In genomic region chr12:11752403-11753150, GRCh38 we compare ENCODE assay signal across 11 cellular contexts.
DNase-seq lines count a peak whose midpoint lies in the region; ATAC-seq and TF ChIP-seq lines count a peak whose summit lies in the region.
"Had no signal": no experiment of that assay in that cellular context is flagged by ENCODE, and none has a peak within 500 bp of the region (broad histone marks: within the 10 kb centered on the region; RNA-seq: fewer than 3 reads in every experiment).

No MANE protein-coding gene starts in this region.

- intact Hi-C loops in heart left ventricle (cut with DNase I), result loop anchor here in 5 of 10 donors (10.0 kb wide), 3 partner anchors 48 to 112 kb away; no protein-coding TSS in a partner anchor
- intact Hi-C loops in left ventricle myocardium superior (cut with micrococcal nuclease), result no loop called here
- intact Hi-C loops in activated B cell treated with CpG ODN at 0.5 μM for 24 hours (cut with micrococcal nuclease), result no loop called here
- intact Hi-C loops in upper lobe of right lung (cut with DNase I), result no loop called here

- H3K9ac ChIP-seq in muscle layer of colon (ENCODE audit: low read length), result no peak overlapping the region

- peak overlapping the region; percentile 53 for H3K4me3 Mint-ChIP-seq in activated B cell treated with CpG ODN at 0.5 μM for 24 hours

- H3K4me3 ChIP-seq in heart left ventricle (no peak overlapping the region), muscle layer of colon (ENCODE audit: low read depth in 1 of 2, low read length in 2 of 2) (no peak overlapping the region), upper lobe of right lung (no peak overlapping the region)

- no peak for ATAC-seq in heart left ventricle
- no peak for ATAC-seq in left ventricle myocardium superior
- no peak for ATAC-seq in activated B cell treated with CpG ODN at 0.5 μM for 24 hours (ENCODE audit: low read depth)
- peak; percentile 48 for ATAC-seq in upper lobe of right lung

- H3K36me3 Mint-ChIP-seq in activated B cell treated with CpG ODN at 0.5 μM for 24 hours (ENCODE audit: low read depth), result peaks cover 49% of the 10 kb centered on the region

- peaks cover 73% of the 10 kb centered on the region for H3K4me1 Mint-ChIP-seq in activated B cell treated with CpG ODN at 0.5 μM for 24 hours

- TF ChIP-seq CTCF in heart left ventricle (IDR thresholded peaks at IDR 0.05) (no peak), activated B cell treated with CpG ODN at 0.5 μM for 24 hours (IDR thresholded peaks at IDR 0.05) (no peak), upper lobe of right lung (IDR thresholded peaks at IDR 0.05) (no peak)

- POLR2A ChIA-PET in activated B cell treated with CpG ODN at 0.5 μM for 24 hours (lab: Charles Lee), result interaction anchor here (0.5 to 16.0 kb wide), 10 partner anchors 8 to 280 kb away, joined by 3 to 433 read pairs (median 4); partner anchors contain the start of gene ETV6

- H3K27ac ChIP-seq in heart left ventricle (peak overlapping the region in 8 of 12 donors; percentile 12 to 85 (median 46)), muscle layer of colon (ENCODE audit: low read depth, low read length) (peak overlapping the region; percentile 65), upper lobe of right lung (peak overlapping the region; percentile 12)

- CTCF ChIA-PET in activated B cell treated with CpG ODN at 0.5 μM for 24 hours (lab: Charles Lee), result interaction anchor here (1.1 to 1.4 kb wide), 2 partner anchors 11 to 13 kb away, joined by 3 to 5 read pairs; no protein-coding TSS in a partner anchor

- H3K4me1 ChIP-seq in heart left ventricle (peaks cover 0 to 88% (median 43%) of the 10 kb centered on the region in 12 donors), muscle layer of colon (ENCODE audit: insufficient read depth, low read length) (peaks cover 60% of the 10 kb centered on the region), upper lobe of right lung (peaks cover 12% of the 10 kb centered on the region)

- no peaks in the 10 kb centered on the region for H3K27me3 ChIP-seq in heart left ventricle
- H3K27me3 ChIP-seq in muscle layer of colon (ENCODE audit: control insufficient read depth in 1 of 2, insufficient read depth in 2 of 2, low read length in 2 of 2), result no peaks in the 10 kb centered on the region
- H3K27me3 ChIP-seq in upper lobe of right lung, result no peaks in the 10 kb centered on the region

- H3K27ac Mint-ChIP-seq in activated B cell treated with CpG ODN at 0.5 μM for 24 hours, result peak overlapping the region; percentile 92

- H3K27me3 Mint-ChIP-seq in activated B cell treated with CpG ODN at 0.5 μM for 24 hours, result no peaks in the 10 kb centered on the region

- 89 to 92% (median 90%) methylated on average over 21 of the region's 21 CpGs for WGBS in heart left ventricle, 4 donors

- DNase-seq in heart left ventricle, result no peak
- no peak for DNase-seq in left ventricle myocardium superior
- no peak for DNase-seq in activated B cell treated with CpG ODN at 0.5 μM for 24 hours
- no peak for DNase-seq in upper lobe of right lung
- DNase-seq in foreskin melanocyte, result no peak
- no peak for DNase-seq in retina
- DNase-seq in GM19240 (ENCODE audit: insufficient read length, low spot score), result no peak
- DNase-seq: activated T-cell treated with anti-CD3 and anti-CD28 coated beads, Interleukin-2, amount 50 U/mL, for 1 hour; left colon; NCI-H1092 treated with DMSO at 0.1 percent for 48 hours had no signal

- peaks cover 0 to 39% (median 7%) of the 10 kb centered on the region in 9 donors for H3K36me3 ChIP-seq in heart left ventricle
- no peaks in the 10 kb centered on the region for H3K36me3 ChIP-seq in muscle layer of colon (ENCODE audit: insufficient read depth, low read length)
- H3K36me3 ChIP-seq in upper lobe of right lung, result peaks cover 17% of the 10 kb centered on the region

- H3K9me3 ChIP-seq in heart left ventricle (no peaks in the 10 kb centered on the region), muscle layer of colon (ENCODE audit: low read length) (no peaks in the 10 kb centered on the region), upper lobe of right lung (no peaks in the 10 kb centered on the region)

- TF ChIP-seq POLR2A in heart left ventricle (IDR thresholded peaks at IDR 0.05), result no peak

- H3K9me3 Mint-ChIP-seq in activated B cell treated with CpG ODN at 0.5 μM for 24 hours, result no peaks in the 10 kb centered on the region

Comparison
In these comparisons a context has a peak if more than half of its experiments do, and no peak if none do; other contexts are left out.
1. H3K27ac ChIP-seq: peak in every context shown above with its lines; median percentile 65 in muscle layer of colon; 46 in heart left ventricle; 12 in upper lobe of right lung.